8 cellular contexts compared by ENCODE assay signal in genomic region chr14:94689218-94689984, GRCh38.
DNase-seq lines count a peak whose midpoint lies in the region; ATAC-seq and TF ChIP-seq lines count a peak whose summit lies in the region.

No MANE protein-coding gene starts in this region.

- H3K27ac ChIP-seq in lung (ENCODE audit: low read depth in 1 of 2, low read length in 1 of 2): no peak overlapping the region

- no peaks in the 10 kb centered on the region for H3K4me1 ChIP-seq in lung (ENCODE audit: control insufficient read depth in 2 of 2, insufficient read depth in 2 of 2, low read length in 2 of 2)

- ATAC-seq in GM19452 (IDR thresholded peaks at IDR 0.05; ENCODE audit: unreplicated experiment): peak; percentile 64
- ATAC-seq in lung (ENCODE audit: insufficient read depth, low FRiP score): peak; percentile 80
- ATAC-seq in GM19328 (IDR thresholded peaks at IDR 0.05; ENCODE audit: unreplicated experiment): no peak

- 18 to 21% methylated on average over 35 of the region's 35 CpGs for WGBS in lung, 2 donors

- H3K4me3 ChIP-seq in lung: no peak overlapping the region

- H3K9me3 ChIP-seq in lung (ENCODE audit: control insufficient read depth in 2 of 2, insufficient read depth in 1 of 2, low read length in 1 of 2): no peaks in the 10 kb centered on the region

- TF ChIP-seq CTCF in lung (IDR thresholded peaks at IDR 0.05; ENCODE audit: control extremely low read depth, extremely low read depth): peak; percentile 64

- DNase-seq in C1 segment of cervical spinal cord (lab: John Stamatoyannopoulos, UW) (peak in 11 of 14 donors; percentile 8 to 76 (median 27)), NCI-H1694 (lab: John Stamatoyannopoulos, UW) (peak; percentile 67), dermis microvascular lymphatic vessel endothelial cell (ENCODE audit: low read depth in 2 of 2) (peak; percentile 3 to 35), lung (ENCODE audit: low spot score) (peak; percentile 39)
- peak; percentile 40 for DNase-seq in activated CD4-positive, alpha-beta T cell treated with anti-CD3 and anti-CD28 coated beads, Interleukin-2, amount 50 U/mL, for 1 hour
- DNase-seq in stimulated activated CD8-positive, alpha-beta memory T cell treated with anti-CD3 and anti-CD28 coated beads, Interleukin-15, amount 100 ng/mL, for 48 hours (ENCODE audit: low read depth in 2 of 2): peak; percentile 10 to 25

- no peaks in the 10 kb centered on the region for H3K27me3 ChIP-seq in lung (ENCODE audit: control insufficient read depth, insufficient read depth)

- no peaks in the 10 kb centered on the region for H3K36me3 ChIP-seq in lung (ENCODE audit: control insufficient read depth in 2 of 2, insufficient read depth in 2 of 2, low read length in 2 of 2)
